31 cellular contexts compared by ENCODE assay signal in genomic region chr16:1751946-1752345, GRCh38.
"Had no signal": no experiment of that assay in that cellular context is flagged by ENCODE, and none has a peak within 500 bp of the region (broad histone marks: within the 10 kb centered on the region; RNA-seq: fewer than 3 reads in every experiment).

No MANE protein-coding gene starts in this region.

- ATAC-seq: activated CD4-positive, CD25-positive, alpha-beta regulatory T cell treated with anti-CD3 and anti-CD28 coated beads, Interleukin-2, amount 50 U/mL, for 24 hours; activated CD8-positive, alpha-beta T cell treated with anti-CD3 and anti-CD28 coated beads for 36 hours; activated T-cell treated with anti-CD3 and anti-CD28 coated beads, Interleukin-2, amount 50 U/mL, for 4 hours; activated T-helper 17 cell treated with anti-CD3 and anti-CD28 coated beads, Interleukin-2, amount 50 U/mL, for 72 hours; body of pancreas; esophagus mucosa; heart left ventricle; T-helper 17 cell had no signal

- H3K27me3 ChIP-seq: body of pancreas, dorsolateral prefrontal cortex, heart left ventricle had no signal

- H3K27ac ChIP-seq: body of pancreas, coronary artery, heart left ventricle, WERI-Rb-1 had no signal

- H3K4me3 ChIP-seq: body of pancreas, coronary artery, dorsolateral prefrontal cortex, heart left ventricle had no signal

- H3K4me3 Mint-ChIP-seq: activated B cell treated with CpG ODN at 0.5 μM for 24 hours; activated CD8-positive, alpha-beta T cell treated with anti-CD3 and anti-CD28 coated beads for 36 hours; activated naive CD4-positive, alpha-beta T cell treated with anti-CD3 and anti-CD28 coated beads for 36 hours; activated naive CD4-positive, alpha-beta T cell treated with anti-CD3 and anti-CD28 coated beads, Interleukin-2, amount 50 U/mL, for 24 hours; activated T-cell treated with anti-CD3 and anti-CD28 coated beads, Interleukin-2, amount 50 U/mL, for 4 hours; activated T-helper 17 cell treated with anti-CD3 and anti-CD28 coated beads, Interleukin-2, amount 50 U/mL, for 72 hours; dendritic cell treated with granulocyte-macrophage colony-stimulating factor and Interleukin-4, amounts not matched to agents 40 ng/mL and 50 ng/mL, for 4 days; endodermal cell; T-helper 17 cell; T-helper 2 cell treated with Interferon-gamma antibody and Interleukin-4, amounts not matched to agents 5 μg/mL and 100 μg/mL, for 36 hours had no signal

- H3K9me3 Mint-ChIP-seq: activated B cell treated with CpG ODN at 0.5 μM for 24 hours; activated CD8-positive, alpha-beta T cell treated with anti-CD3 and anti-CD28 coated beads for 36 hours; activated naive CD4-positive, alpha-beta T cell treated with anti-CD3 and anti-CD28 coated beads for 36 hours; activated naive CD4-positive, alpha-beta T cell treated with anti-CD3 and anti-CD28 coated beads, Interleukin-2, amount 50 U/mL, for 24 hours; activated T-cell treated with anti-CD3 and anti-CD28 coated beads, Interleukin-2, amount 50 U/mL, for 4 hours; activated T-helper 17 cell treated with anti-CD3 and anti-CD28 coated beads, Interleukin-2, amount 50 U/mL, for 72 hours; dendritic cell treated with granulocyte-macrophage colony-stimulating factor and Interleukin-4, amounts not matched to agents 40 ng/mL and 50 ng/mL, for 4 days; endodermal cell; T-helper 2 cell treated with Interferon-gamma antibody and Interleukin-4, amounts not matched to agents 5 μg/mL and 100 μg/mL, for 36 hours had no signal

- FAIRE-seq: frontal cortex had no signal

- DNase-seq: activated B cell treated with CpG ODN at 0.5 μM for 24 hours; activated CD4-positive, alpha-beta T cell treated with anti-CD3 and anti-CD28 coated beads for 48 hours; activated CD4-positive, alpha-beta T cell treated with anti-CD3 and anti-CD28 coated beads, Interleukin-2, amount 50 U/mL, for 1 hour; activated CD4-positive, alpha-beta T cell treated with anti-CD3 and anti-CD28 coated beads, Interleukin-2, amount 50 U/mL, for 48 hours; activated CD8-positive, alpha-beta memory T cell treated with anti-CD3 and anti-CD28 coated beads for 24 hours; activated CD8-positive, alpha-beta T cell treated with anti-CD3 and anti-CD28 coated beads for 36 hours; activated effector memory CD4-positive, alpha-beta T cell treated with Interleukin-2 at 50 U/mL for 16 hours; activated gamma-delta T cell treated with Interleukin-2 at 50 U/mL for 16 hours; activated naive CD4-positive, alpha-beta T cell treated with anti-CD3 and anti-CD28 coated beads for 36 hours; activated T-cell treated with anti-CD3 and anti-CD28 coated beads, Interleukin-2, amount 50 U/mL, for 4 hours; amniotic stem cell; anterior cingulate cortex; body of pancreas; central memory CD4-positive, alpha-beta T cell; effector memory CD4-positive, alpha-beta T cell; endodermal cell; foreskin fibroblast; heart left ventricle; T-helper 1 cell; T-helper 17 cell; T1000; WERI-Rb-1 had no signal

- H3K4me1 ChIP-seq: body of pancreas, heart left ventricle had no signal

- H3K27ac Mint-ChIP-seq: activated B cell treated with CpG ODN at 0.5 μM for 24 hours; activated CD8-positive, alpha-beta T cell treated with anti-CD3 and anti-CD28 coated beads for 36 hours; activated naive CD4-positive, alpha-beta T cell treated with anti-CD3 and anti-CD28 coated beads for 36 hours; activated naive CD4-positive, alpha-beta T cell treated with anti-CD3 and anti-CD28 coated beads, Interleukin-2, amount 50 U/mL, for 24 hours; activated T-helper 17 cell treated with anti-CD3 and anti-CD28 coated beads, Interleukin-2, amount 50 U/mL, for 72 hours; dendritic cell treated with granulocyte-macrophage colony-stimulating factor and Interleukin-4, amounts not matched to agents 40 ng/mL and 50 ng/mL, for 4 days; endodermal cell; T-helper 17 cell; T-helper 2 cell treated with Interferon-gamma antibody and Interleukin-4, amounts not matched to agents 5 μg/mL and 100 μg/mL, for 36 hours had no signal

- H3K27me3 Mint-ChIP-seq: activated B cell treated with CpG ODN at 0.5 μM for 24 hours; activated CD8-positive, alpha-beta T cell treated with anti-CD3 and anti-CD28 coated beads for 36 hours; activated naive CD4-positive, alpha-beta T cell treated with anti-CD3 and anti-CD28 coated beads, Interleukin-2, amount 50 U/mL, for 24 hours; activated T-helper 17 cell treated with anti-CD3 and anti-CD28 coated beads, Interleukin-2, amount 50 U/mL, for 72 hours; dendritic cell treated with granulocyte-macrophage colony-stimulating factor and Interleukin-4, amounts not matched to agents 40 ng/mL and 50 ng/mL, for 4 days; T-helper 17 cell had no signal

- H3K4me1 Mint-ChIP-seq: activated B cell treated with CpG ODN at 0.5 μM for 24 hours, endodermal cell had no signal

- H3K9me3 ChIP-seq: body of pancreas, heart left ventricle had no signal
